In the genomic region with DNA sequence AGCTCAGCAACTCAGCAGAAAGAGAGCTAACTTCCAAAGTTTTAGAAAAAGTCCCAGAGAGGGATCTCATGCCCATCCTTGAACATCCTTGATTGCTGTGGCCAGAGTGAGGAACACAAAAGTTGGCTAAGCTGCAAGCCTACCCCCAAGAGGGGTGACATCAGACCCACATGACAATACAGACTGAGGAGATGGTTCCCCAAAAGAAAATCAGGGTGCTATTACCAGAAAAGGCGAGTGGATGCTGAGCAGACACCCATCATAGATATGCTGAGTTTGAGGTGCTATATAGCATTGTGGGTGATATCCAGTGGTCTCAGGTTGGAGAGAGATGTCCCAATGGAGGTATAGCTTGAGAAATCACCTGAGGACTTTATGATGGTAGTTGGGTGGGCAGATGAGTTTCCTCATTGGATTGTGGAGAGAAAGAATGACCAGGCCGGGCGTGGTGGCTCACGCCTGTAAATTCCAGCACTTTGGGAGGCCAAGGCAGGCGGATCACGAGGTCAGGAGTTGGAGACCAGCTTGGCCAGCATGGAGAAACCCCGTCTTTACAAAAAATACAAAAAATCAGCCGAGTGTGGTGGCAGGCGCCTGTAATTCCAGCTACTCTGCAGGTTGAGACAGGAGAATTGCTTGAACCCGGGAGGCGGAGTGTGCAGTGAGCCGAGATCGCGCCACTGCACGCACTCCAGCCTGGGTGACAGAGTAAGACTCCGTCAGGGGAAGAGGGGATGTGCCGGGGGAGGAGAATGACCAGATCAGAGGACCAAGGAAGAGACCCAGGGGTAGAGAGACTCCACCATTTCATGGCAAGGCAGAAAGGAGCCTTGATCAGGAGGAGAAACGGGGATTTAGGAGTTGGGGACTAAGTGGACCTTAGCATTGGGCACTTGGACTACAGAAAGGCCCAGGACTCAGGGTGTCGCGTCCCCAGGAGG, we compare ENCODE assay signal across 1 cellular context.
TF ChIP-seq lines count a peak whose summit lies in the region.

No MANE protein-coding gene starts in this region.

TF ChIP-seq in endothelial cell of umbilical vein, 7 proteins besides CTCF, POLR2A, EP300 and RAD21:
- no peak for TF ChIP-seq GATA2 (IDR thresholded peaks at IDR 0.05; ENCODE audit: insufficient read depth, insufficient read length, low read depth, low read length)
